15 cellular contexts compared by ENCODE assay signal in the genomic region with DNA sequence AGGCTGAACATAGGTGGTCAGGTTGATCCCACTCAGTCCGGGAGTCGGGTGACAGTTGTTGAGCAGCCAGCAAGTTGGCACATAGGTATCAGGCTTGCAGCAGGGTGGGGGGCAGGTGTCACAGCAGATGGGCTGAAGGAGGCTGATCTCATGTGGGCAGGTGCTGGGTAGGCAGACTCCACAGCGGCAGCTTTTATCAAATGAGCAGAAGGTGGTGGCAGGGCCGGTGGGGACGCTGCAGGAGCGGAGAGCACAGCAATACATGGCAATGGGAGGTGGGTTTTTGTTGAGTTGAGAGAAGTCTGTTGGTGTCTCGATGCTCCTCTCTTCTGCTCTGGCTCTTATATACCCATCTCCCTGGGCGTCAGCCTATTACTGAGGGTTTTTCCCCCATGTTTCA. TPM values are rescaled to one million over a fixed set of nuclear protein-coding genes. Genes with fewer than 3 reads are reported as not detected.
DNase-seq lines count a peak whose midpoint lies in the region; ATAC-seq, FAIRE-seq and TF ChIP-seq lines count a peak whose summit lies in the region.
"Had no signal": no experiment of that assay in that cellular context is flagged by ENCODE, and none has a peak within 500 bp of the region (broad histone marks: within the 10 kb centered on the region; RNA-seq: fewer than 3 reads in every experiment).

TSS of gene KRTAP3-1 (minus strand) at position 318 of the 400 bp plus-strand sequence. CDS start at position 264, 54 bp downstream.

- no peaks in the 10 kb centered on the region for H3K36me3 ChIP-seq in HepG2 (replicated peaks in 1 of 2; ENCODE audit: control insufficient read depth in 1 of 2, insufficient read depth in 2 of 2, low read length in 2 of 2)
- H3K36me3 ChIP-seq in right lobe of liver, result no peaks in the 10 kb centered on the region
- H3K36me3 ChIP-seq in vagina, result no peaks in the 10 kb centered on the region

- no peak within 1 kb of the TSS for H2AFZ ChIP-seq in HepG2 (ENCODE audit: low read length)

- no peaks in the 10 kb centered on the region for H4K20me1 ChIP-seq in HepG2 (ENCODE audit: insufficient read depth, low read length)

- DNase-seq in HepG2 (ENCODE audit: low spot score) (peak; percentile 28), right lobe of liver (no peak), NCI-H510A (lab: John Stamatoyannopoulos, UW) (peak; percentile 83), cerebellar cortex (ENCODE audit: low spot score) (peak; percentile 23), vagina (ENCODE audit: extremely low spot score in 2 of 2) (no peak), GM13977 (ENCODE audit: low spot score) (no peak)
- DNase-seq in activated CD8-positive, alpha-beta memory T cell treated with anti-CD3 and anti-CD28 coated beads for 24 hours, result no peak
- DNase-seq: activated T-cell treated with anti-CD3 and anti-CD28 coated beads for 4 hours; CD4-positive, alpha-beta memory T cell; NCI-H524 treated with DMSO at 0.1 percent for 48 hours; nucleus accumbens had no signal

- ATAC-seq in HepG2 (peak; percentile 74), right lobe of liver (no peak), HG02759 (IDR thresholded peaks at IDR 0.05; ENCODE audit: unreplicated experiment) (no peak)
- ATAC-seq: left lobe of liver had no signal

- intact Hi-C loops in HepG2 (cut with micrococcal nuclease; ENCODE audit: unreplicated experiment), result loop anchor here (1.0 to 5.0 kb wide), 3 partner anchors 50 to 102 kb away; no protein-coding TSS in a partner anchor
- intact Hi-C loops in right lobe of liver (cut with DNase I), result no loop called here
- intact Hi-C loops in vagina (cut with DNase I), result no loop called here

- H3K4me3 ChIP-seq in HepG2 (replicated peaks in 1 of 3; ENCODE audit: insufficient read depth in 1 of 3, low read depth in 2 of 3, low read length in 3 of 3) (no peak within 1 kb of the TSS; a peak in 1 of 6 replicates), right lobe of liver (no peak within 1 kb of the TSS), vagina (no peak within 1 kb of the TSS)

- TF ChIP-seq CTCF in HepG2 (CRISPR knock-in tag; IDR thresholded peaks at IDR 0.05) (no peak), right lobe of liver (IDR thresholded peaks at IDR 0.05) (no peak), vagina (IDR thresholded peaks at IDR 0.05) (no peak), GM13977 (IDR thresholded peaks at IDR 0.05; ENCODE audit: extremely low read depth, insufficient read depth, missing control alignments) (no peak)

- TF ChIP-seq POLR2A in HepG2 (IDR thresholded peaks at IDR 0.05; ENCODE audit: insufficient read depth in 1 of 2, low read depth in 2 of 2, low read length in 2 of 2) (no peak), right lobe of liver (IDR thresholded peaks at IDR 0.05) (no peak), vagina (IDR thresholded peaks at IDR 0.05) (no peak)

- TF ChIP-seq RAD21 in HepG2 (CRISPR knock-in tag; IDR thresholded peaks at IDR 0.05), result no peak

- POLR2A ChIA-PET in HepG2 (lab: Yijun Ruan, JAX), result interaction anchor here (1.6 to 2.1 kb wide), 3 partner anchors 50 to 107 kb away, joined by 7 to 15 read pairs (median 14); no protein-coding TSS in a partner anchor

- peak within 1 kb of the TSS; percentile 36 for H3K4me2 ChIP-seq in HepG2 (ENCODE audit: low read depth, low read length)

- TF ChIP-seq EP300 in HepG2 (IDR thresholded peaks at IDR 0.05; ENCODE audit: low read depth in 2 of 2, low read length in 2 of 2), result no peak
- TF ChIP-seq EP300 in HepG2 (CRISPR knock-in tag; IDR thresholded peaks at IDR 0.05; ENCODE audit: borderline replicate concordance), result no peak

- in situ Hi-C loops in HepG2 (cut with HindIII; ENCODE audit: extremely low pct_ligation_motif_present, low pct_unique_long_range_greater_than_20kb) (loop anchor here (5.0 kb wide), 1 partner anchor 48 kb away; the partner anchor contains the start of gene KRTAP2-2), GM13977 (cut with MboI; ENCODE audit: low pct_unique_long_range_greater_than_20kb, low sequenced_read_pairs, unreplicated experiment) (no loop called here)

- TSS peak; percentile 99 for BruUV-seq in HepG2 (replicated peaks; lab: Mats Ljungman, UMichigan)

- H3K27ac ChIP-seq in HepG2 (ENCODE audit: extremely low read length, insufficient read depth, low read length) (peak within 1 kb of the TSS; percentile 70), right lobe of liver (no peak within 1 kb of the TSS), vagina (peak within 1 kb of the TSS; percentile 20)

- H3K4me1 ChIP-seq in HepG2 (ENCODE audit: insufficient read depth, low read length) (peaks cover 71% of the 10 kb centered on the region), right lobe of liver (no peaks in the 10 kb centered on the region), vagina (peaks cover 6% of the 10 kb centered on the region)

- CTCF ChIA-PET in HepG2 (lab: Yijun Ruan, JAX; ENCODE audit: low intra/inter-chr PET ratio, low total read pairs), result no interaction called here

- no peaks in the 10 kb centered on the region for H3K79me2 ChIP-seq in HepG2 (ENCODE audit: insufficient read depth, low read length)

- H3K9ac ChIP-seq in HepG2 (ENCODE audit: insufficient read depth, low read depth, low read length), result peak within 1 kb of the TSS; percentile 55

- FAIRE-seq in HepG2 (lab: Jason Lieb, UNC), result no peak
- FAIRE-seq: frontal cortex had no signal

- H3K9me3 ChIP-seq in HepG2 (ENCODE audit: low read length) (no peaks in the 10 kb centered on the region), right lobe of liver (no peaks in the 10 kb centered on the region), vagina (no peaks in the 10 kb centered on the region)

- no peaks in the 10 kb centered on the region for H3K27me3 ChIP-seq in HepG2 (ENCODE audit: control insufficient read depth in 1 of 2, insufficient read depth in 2 of 2, low read length in 2 of 2)
- no peaks in the 10 kb centered on the region for H3K27me3 ChIP-seq in right lobe of liver
- H3K27me3 ChIP-seq in vagina, result no peaks in the 10 kb centered on the region

- WGBS in HepG2 (ENCODE audit: low lambda C conversion rate), result 73% methylated on average over 8 of the region's 8 CpGs
- WGBS in right lobe of liver (ENCODE audit: insufficient coverage, low coverage, low lambda C conversion rate, missing lambda C conversion rate), result 56% methylated on average over 6 of the region's 8 CpGs

TF ChIP-seq in HepG2, 621 proteins besides CTCF, POLR2A, EP300 and RAD21 (continues in another document):
- TF ChIP-seq ZNF777 (CRISPR knock-in tag; IDR thresholded peaks at IDR 0.05) (0 out of 2 replicates have a peak, but pooled peaks have one; percentile 30), ZNF749 (CRISPR knock-in tag; IDR thresholded peaks at IDR 0.05; ENCODE audit: borderline replicate concordance) (no peak), ZFP90 (CRISPR knock-in tag; IDR thresholded peaks at IDR 0.05; ENCODE audit: borderline replicate concordance) (0 out of 2 replicates have a peak, but pooled peaks have one; percentile 16), MEIS1 (CRISPR knock-in tag; IDR thresholded peaks at IDR 0.05; ENCODE audit: borderline replicate concordance) (no peak), ATAD3A (CRISPR knock-in tag; IDR thresholded peaks at IDR 0.05) (no peak), ZNF589 (CRISPR knock-in tag; conservative IDR thresholded peaks at IDR 0.05) (0 out of 2 replicates have a peak, but pooled peaks have one; percentile 35), BRD4 (CRISPR knock-in tag; IDR thresholded peaks at IDR 0.05) (0 out of 2 replicates have a peak, but pooled peaks have one; percentile 49), ZNF768 (CRISPR knock-in tag; IDR thresholded peaks at IDR 0.05) (0 out of 2 replicates have a peak, but pooled peaks have one; percentile 44), FOSL2 (CRISPR knock-in tag; IDR thresholded peaks at IDR 0.05) (0 out of 2 replicates have a peak, but pooled peaks have one; percentile 7), ZKSCAN1 (IDR thresholded peaks at IDR 0.05; ENCODE audit: low read length) (no peak)
- TF ChIP-seq, protein P1, sequence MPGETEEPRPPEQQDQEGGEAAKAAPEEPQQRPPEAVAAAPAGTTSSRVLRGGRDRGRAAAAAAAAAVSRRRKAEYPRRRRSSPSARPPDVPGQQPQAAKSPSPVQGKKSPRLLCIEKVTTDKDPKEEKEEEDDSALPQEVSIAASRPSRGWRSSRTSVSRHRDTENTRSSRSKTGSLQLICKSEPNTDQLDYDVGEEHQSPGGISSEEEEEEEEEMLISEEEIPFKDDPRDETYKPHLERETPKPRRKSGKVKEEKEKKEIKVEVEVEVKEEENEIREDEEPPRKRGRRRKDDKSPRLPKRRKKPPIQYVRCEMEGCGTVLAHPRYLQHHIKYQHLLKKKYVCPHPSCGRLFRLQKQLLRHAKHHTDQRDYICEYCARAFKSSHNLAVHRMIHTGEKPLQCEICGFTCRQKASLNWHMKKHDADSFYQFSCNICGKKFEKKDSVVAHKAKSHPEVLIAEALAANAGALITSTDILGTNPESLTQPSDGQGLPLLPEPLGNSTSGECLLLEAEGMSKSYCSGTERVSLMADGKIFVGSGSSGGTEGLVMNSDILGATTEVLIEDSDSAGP (CRISPR knock-in tag; IDR thresholded peaks at IDR 0.05; ENCODE audit: borderline replicate concordance), result 0 out of 2 replicates have a peak, but pooled peaks have one; percentile 29

RNA-seq across cellular contexts. Expression of gene KRTAP3-1, which starts in this region (rescaled TPM):
- total RNA-seq in HepG2 (2016; rRNA removed; fragmentation: Illumina TruSeq; extraction: Trizol), result 0.29 and 0.81 TPM in 2 replicates
- 0.53 and 1.3 TPM in 2 replicates for total RNA-seq in HepG2 (2016; cell fraction: cytosol; rRNA removed; fragmentation: Illumina TruSeq; extraction: Trizol; ENCODE audit: low read depth)
- 0.51 and 0.95 TPM in 2 replicates for total RNA-seq in HepG2 (2016; cell fraction: insoluble cytoplasmic fraction; rRNA removed; fragmentation: Illumina TruSeq; extraction: Trizol)
- total RNA-seq in HepG2 (2016; cell fraction: membrane; rRNA removed; fragmentation: Illumina TruSeq; extraction: Trizol), result 0.34 and 0.80 TPM in 2 replicates
- total RNA-seq in HepG2 (2016; cell fraction: nucleus; rRNA removed; fragmentation: Illumina TruSeq; extraction: Trizol), result 0.75 TPM in 1 of 2 replicates, not detected in the other
- polyA plus RNA-seq in HepG2 (2011; rRNA removed), result 3.7 and 3.8 TPM in 2 replicates
- 2.8 and 4.6 TPM in 2 replicates for polyA plus RNA-seq in HepG2 (2011; cell fraction: cytosol; rRNA removed)
- polyA plus RNA-seq in HepG2 (2011; cell fraction: nucleus; rRNA removed), result 5.1 and 5.2 TPM in 2 replicates
- 2.0 and 9.6 TPM in 2 replicates for polyA plus RNA-seq in HepG2 (2012)
- polyA plus RNA-seq in HepG2 (2016; cell fraction: cytosol; fragmentation: Illumina TruSeq; extraction: Trizol; ENCODE audit: low read depth), result 1.8 and 2.2 TPM in 2 replicates
- 1.7 and 2.7 TPM in 2 replicates for polyA plus RNA-seq in HepG2 (2016; cell fraction: insoluble cytoplasmic fraction; fragmentation: Illumina TruSeq; extraction: Trizol; ENCODE audit: low read depth)
- polyA plus RNA-seq in HepG2 (2016; cell fraction: membrane; fragmentation: Illumina TruSeq; extraction: Trizol; ENCODE audit: low read depth), result 1.5 and 2.3 TPM in 2 replicates
- polyA plus RNA-seq in HepG2 (2016; cell fraction: nucleus; fragmentation: Illumina TruSeq; extraction: Trizol; ENCODE audit: insufficient read depth, low read depth), result 2.6 TPM in 2 replicates
- 4.9 TPM in 1 of 2 replicates, not detected in the other for polyA minus RNA-seq in HepG2 (2011; rRNA and poly(A)+ RNA removed; ENCODE audit: low replicate concordance)
- 1.6 TPM in 1 of 2 replicates, not detected in the other for polyA minus RNA-seq in HepG2 (2011; cell fraction: cytosol; rRNA and poly(A)+ RNA removed)
- polyA minus RNA-seq in HepG2 (2011; cell fraction: nucleus; rRNA and poly(A)+ RNA removed), result 2.5 and 2.6 TPM in 2 replicates
- total RNA-seq in right lobe of liver, result not detected
- total RNA-seq in vagina, result not detected
- total RNA-seq: CD4-positive, alpha-beta memory T cell; frontal cortex; left lobe of liver; subcutaneous adipose tissue had no signal
- polyA plus RNA-seq: CD4-positive, alpha-beta memory T cell had no signal

Comparison
In these comparisons a context has a peak if more than half of its experiments do, and no peak if none do; other contexts are left out.
1. DNase-seq: peak in HepG2 (single experiment), NCI-H510A (single experiment) and cerebellar cortex (single experiment); none in right lobe of liver (0 of 3), vagina (0 of 2), activated CD8-positive, alpha-beta memory T cell treated with anti-CD3 and anti-CD28 coated beads for 24 hours (single experiment) and GM13977 (single experiment).
2. H3K27ac ChIP-seq: peak in HepG2 (single experiment) and vagina (single experiment); none in right lobe of liver (0 of 3).